Comparison of ENCODE assay signal across 8 cellular contexts in the genomic region with DNA sequence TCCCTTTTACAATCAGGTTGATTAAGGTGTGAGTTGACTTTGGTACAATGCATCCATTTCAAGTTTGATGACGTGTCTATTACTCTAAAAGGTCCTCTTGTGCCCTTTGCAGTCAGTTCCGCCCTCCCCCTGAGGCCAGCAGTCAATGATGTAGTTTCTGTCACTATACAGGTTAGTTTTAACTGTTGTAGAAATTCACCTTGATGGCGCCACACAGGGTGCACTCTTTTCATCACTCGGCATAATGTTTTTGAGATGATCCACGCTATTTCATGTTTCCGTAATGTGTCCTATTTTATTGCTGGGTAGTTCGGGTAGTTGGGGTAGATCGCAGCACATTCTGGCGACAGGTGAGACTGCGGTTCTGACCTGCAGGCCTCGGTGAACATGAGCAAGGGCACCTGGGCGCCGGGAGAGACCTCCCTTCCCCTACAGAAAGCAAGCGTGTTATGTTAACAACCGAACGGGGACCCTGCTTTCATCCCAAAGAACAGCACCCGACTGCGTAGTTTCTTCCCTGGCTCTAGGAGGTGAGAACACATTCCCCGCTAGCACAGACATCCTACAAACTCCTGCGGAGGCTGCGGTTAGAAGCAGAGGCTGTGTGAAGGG.
A peak's percentile ranks its signal among the peaks of the same experiment; 100 is the strongest.
DNase-seq lines count a peak whose midpoint lies in the region; ATAC-seq and TF ChIP-seq lines count a peak whose summit lies in the region.
"Not testable (repeated sequence)": the region's sequence is repeated elsewhere in the genome, so short reads cannot be mapped to it uniquely, and the experiment has no call there.

No MANE protein-coding gene starts in this region.

- H3K27ac ChIP-seq in BLaER1 = not testable (repeated sequence)
- H3K27ac ChIP-seq in PC-3 (ENCODE audit: low read length) = peak overlapping the region; percentile 59; the same call in 1 of the 2 replicates
- peak overlapping the region; percentile 85 for H3K27ac ChIP-seq in mesodermal cell (ENCODE audit: low read depth, low read length, severe bottlenecking)
- peak overlapping the region; percentile 81 for H3K27ac ChIP-seq in smooth muscle cell (ENCODE audit: low read depth)

- not testable (repeated sequence) for H2AFZ ChIP-seq in PC-3 (ENCODE audit: low read length); smooth muscle cell (ENCODE audit: low read depth)

- BruUV-seq in PC-3 (replicated peaks; lab: Mats Ljungman, UMichigan) = not testable (repeated sequence)

- H3K36me3 Mint-ChIP-seq in activated naive CD4-positive, alpha-beta T cell treated with anti-CD3 and anti-CD28 coated beads, Interleukin-2, amount 10 ng/mL, durations not matched to agents 7 days and 5 days; endothelial cell (ENCODE audit: low read depth, unreplicated experiment): not testable (repeated sequence)

- H3K27me3 Mint-ChIP-seq in activated naive CD4-positive, alpha-beta T cell treated with anti-CD3 and anti-CD28 coated beads, Interleukin-2, amount 10 ng/mL, durations not matched to agents 7 days and 5 days = peaks cover 26% of the 10 kb centered on the region
- not testable (repeated sequence) for H3K27me3 Mint-ChIP-seq in endothelial cell (ENCODE audit: unreplicated experiment)

- peaks cover 28% of the 10 kb centered on the region for H3K27me3 ChIP-seq in BLaER1
- not testable (repeated sequence) for H3K27me3 ChIP-seq in PC-3 (ENCODE audit: low read length); smooth muscle cell (ENCODE audit: low read depth)

- intact Hi-C loops in PC-3 (cut with micrococcal nuclease) = not testable (repeated sequence)

- H3K27ac Mint-ChIP-seq in activated naive CD4-positive, alpha-beta T cell treated with anti-CD3 and anti-CD28 coated beads, Interleukin-2, amount 10 ng/mL, durations not matched to agents 7 days and 5 days = peak overlapping the region; percentile 92
- peak overlapping the region; percentile 94 for H3K27ac Mint-ChIP-seq in endothelial cell (ENCODE audit: unreplicated experiment)

- not testable (repeated sequence) for H3K4me1 Mint-ChIP-seq in activated naive CD4-positive, alpha-beta T cell treated with anti-CD3 and anti-CD28 coated beads, Interleukin-2, amount 10 ng/mL, durations not matched to agents 7 days and 5 days; endothelial cell (ENCODE audit: unreplicated experiment)

- WGBS in mesodermal cell (ENCODE audit: insufficient coverage in 2 of 2), 2 experiments = no CpG with 5 or more reads among the region's 21 CpGs
- WGBS in smooth muscle cell (ENCODE audit: low lambda C conversion rate) = 9% methylated on average over 8 of the region's 21 CpGs

- not testable (repeated sequence) for H3K36me3 ChIP-seq in BLaER1; PC-3 (ENCODE audit: low read depth, low read length); mesodermal cell (ENCODE audit: control insufficient read depth, insufficient read depth, low read length); smooth muscle cell (ENCODE audit: low read depth)

- H3K4me3 ChIP-seq in BLaER1 = not testable (repeated sequence)
- peak overlapping the region; percentile 43; the same call in 1 of the 2 replicates for H3K4me3 ChIP-seq in PC-3 (ENCODE audit: low read length)
- peak overlapping the region; percentile 11 for H3K4me3 ChIP-seq in mesodermal cell (ENCODE audit: extremely low read depth, insufficient read depth, low read length, poor library complexity, severe bottlenecking)
- H3K4me3 ChIP-seq in smooth muscle cell = peak overlapping the region; percentile 47

- DNase-seq in PC-3; activated naive CD4-positive, alpha-beta T cell treated with anti-CD3 and anti-CD28 coated beads, Interleukin-2, amount 10 ng/mL, durations not matched to agents 7 days and 5 days; endothelial cell (ENCODE audit: low spot score); smooth muscle cell (lab: John Stamatoyannopoulos, UW; ENCODE audit: unreplicated experiment): not testable (repeated sequence)

- ATAC-seq in GM21381 (IDR thresholded peaks at IDR 0.05; ENCODE audit: unreplicated experiment) (peak; percentile 19), HG03039 (IDR thresholded peaks at IDR 0.05; ENCODE audit: unreplicated experiment) (peak; percentile 11), PC-3 (peak; percentile 9)

- not testable (repeated sequence) for H4K20me1 ChIP-seq in BLaER1; PC-3 (ENCODE audit: low read length); smooth muscle cell (ENCODE audit: low read depth)

- peak overlapping the region; percentile 73 for H3K4me3 Mint-ChIP-seq in activated naive CD4-positive, alpha-beta T cell treated with anti-CD3 and anti-CD28 coated beads, Interleukin-2, amount 10 ng/mL, durations not matched to agents 7 days and 5 days
- peak overlapping the region; percentile 86 for H3K4me3 Mint-ChIP-seq in endothelial cell (ENCODE audit: unreplicated experiment)

- CTCF ChIA-PET in PC-3 (lab: Charles Lee); activated naive CD4-positive, alpha-beta T cell treated with anti-CD3 and anti-CD28 coated beads, Interleukin-2, amount 10 ng/mL, durations not matched to agents 7 days and 5 days (lab: Charles Lee): not testable (repeated sequence)

- H3K4me2 ChIP-seq in BLaER1 = peak overlapping the region; percentile 54
- H3K4me2 ChIP-seq in PC-3 (ENCODE audit: low read length) = peak overlapping the region; percentile 70
- H3K4me2 ChIP-seq in smooth muscle cell = peak overlapping the region; percentile 76

- POLR2A ChIA-PET in PC-3 (lab: Charles Lee; ENCODE audit: unreplicated experiment) = interaction anchor here (0.7 kb wide), 2 partner anchors 143 to 225 kb away, joined by 3 to 11 read pairs; no protein-coding TSS in a partner anchor

- H3K79me2 ChIP-seq in PC-3 (ENCODE audit: low read length); smooth muscle cell (ENCODE audit: low read depth): not testable (repeated sequence)

- H3K9me2 ChIP-seq in PC-3 (replicated peaks; ENCODE audit: low read length) = not testable (repeated sequence)

- TF ChIP-seq CTCF in PC-3 (conservative IDR thresholded peaks at IDR 0.05; ENCODE audit: low read depth, low read length); endothelial cell (IDR thresholded peaks at IDR 0.05; ENCODE audit: unreplicated experiment); smooth muscle cell (IDR thresholded peaks at IDR 0.05; ENCODE audit: borderline replicate concordance, insufficient read depth, poor library complexity, severe bottlenecking): not testable (repeated sequence)

- not testable (repeated sequence) for H3K9ac ChIP-seq in BLaER1; PC-3 (ENCODE audit: low read length); smooth muscle cell (ENCODE audit: low read depth)

- not testable (repeated sequence) for H3K4me1 ChIP-seq in BLaER1; PC-3 (ENCODE audit: insufficient read depth, low read length); mesodermal cell (ENCODE audit: control insufficient read depth, insufficient read depth, low read length, poor library complexity, severe bottlenecking); smooth muscle cell (ENCODE audit: low read depth)

- H3K9me3 ChIP-seq in BLaER1; PC-3 (ENCODE audit: low read length); mesodermal cell (ENCODE audit: control insufficient read depth, low read length); smooth muscle cell (replicated peaks; ENCODE audit: low read depth): not testable (repeated sequence)

- H3K9me3 Mint-ChIP-seq in activated naive CD4-positive, alpha-beta T cell treated with anti-CD3 and anti-CD28 coated beads, Interleukin-2, amount 10 ng/mL, durations not matched to agents 7 days and 5 days; endothelial cell (ENCODE audit: unreplicated experiment): not testable (repeated sequence)

- H3F3A ChIP-seq in PC-3 (ENCODE audit: low read length, unreplicated experiment); smooth muscle cell (ENCODE audit: low read depth): not testable (repeated sequence)
